In the genomic region with DNA sequence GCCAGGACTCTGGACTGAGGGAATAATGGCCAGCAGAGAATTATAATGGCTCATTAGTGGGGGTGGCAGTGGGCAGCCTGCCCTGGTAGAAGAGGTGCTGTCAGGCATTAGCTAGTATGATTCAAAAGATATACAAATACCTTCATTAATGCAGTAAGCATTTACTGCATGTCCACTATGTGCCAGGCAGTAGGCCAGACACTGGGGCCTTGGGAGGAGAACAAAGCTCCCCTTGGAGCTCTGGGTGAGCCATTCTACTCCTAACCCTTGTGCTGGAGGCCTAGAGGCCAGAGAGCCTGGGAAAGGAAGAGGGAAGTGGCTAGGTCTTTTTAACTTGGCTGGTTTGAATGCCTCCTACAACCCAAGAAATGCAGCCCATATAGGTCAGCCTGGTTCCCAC, we compare ENCODE assay signal across 18 cellular contexts. TPM values are rescaled to one million over a fixed set of nuclear protein-coding genes. Genes with fewer than 3 reads are reported as not detected.
DNase-seq lines count a peak whose midpoint lies in the region; ATAC-seq lines count a peak whose summit lies in the region.
"Had no signal": no experiment of that assay in that cellular context is flagged by ENCODE, and none has a peak within 500 bp of the region (broad histone marks: within the 10 kb centered on the region; RNA-seq: fewer than 3 reads in every experiment).

No MANE protein-coding gene starts in this region.

- peak; percentile 9 for DNase-seq in Right ventricle myocardium inferior (ENCODE audit: missing footprints)
- no peak for DNase-seq in left cardiac atrium
- DNase-seq in cerebellar cortex (ENCODE audit: low spot score): peak; percentile 28
- DNase-seq in stimulated activated effector memory CD8-positive, alpha-beta T cell treated with anti-CD3 and anti-CD28 coated beads, Interleukin-12 subunit alpha, Interleukin-12 subunit beta, amount 100 ng/mL, for 72 hours (ENCODE audit: low spot score in 2 of 2): no peak
- no peak for DNase-seq in ecto neural progenitor cell (ENCODE audit: low spot score)
- DNase-seq in activated CD8-positive, alpha-beta memory T cell treated with anti-CD3 and anti-CD28 coated beads, Interleukin-2, amount 10 ng/mL, durations not matched to agents 7 days and 5 days: no peak
- DNase-seq: 8988T; EL; NCI-H1048; NCI-H146; NCI-H2107; NCI-H69; NK-92 treated with Interleukin-12 subunit alpha and Interleukin-12 subunit beta, amount 100 ng/mL, for 24 hours had no signal

- no peaks in the 10 kb centered on the region for H3K36me3 ChIP-seq in muscle layer of duodenum (ENCODE audit: control insufficient read depth in 1 of 2, insufficient read depth in 2 of 2, low read length in 2 of 2)

- no peaks in the 10 kb centered on the region for H3K9me3 ChIP-seq in muscle layer of duodenum (ENCODE audit: control insufficient read depth in 1 of 2, low read length in 2 of 2)

- H3K27ac Mint-ChIP-seq in stimulated activated effector memory CD8-positive, alpha-beta T cell treated with anti-CD3 and anti-CD28 coated beads, Interleukin-12 subunit alpha, Interleukin-12 subunit beta, amount 100 ng/mL, for 72 hours: no peak overlapping the region
- H3K27ac Mint-ChIP-seq in activated CD8-positive, alpha-beta memory T cell treated with anti-CD3 and anti-CD28 coated beads, Interleukin-2, amount 10 ng/mL, durations not matched to agents 7 days and 5 days: no peak overlapping the region
- no peak overlapping the region for H3K27ac Mint-ChIP-seq in stimulated activated memory B cell treated with anti-CD40 and anti-IgM and Interleukin-4, amounts not matched to agents 10 μg/mL and 1 μg/mL and 100 μg/mL, for 72 hours

- H3K27ac ChIP-seq in muscle layer of duodenum (ENCODE audit: low read length): peak overlapping the region; percentile 52
- H3K27ac ChIP-seq: HL-60, RWPE1 had no signal

- ATAC-seq in Right ventricle myocardium inferior (no peak), left cardiac atrium (no peak)
- no peak for ATAC-seq in stimulated activated effector memory CD8-positive, alpha-beta T cell treated with anti-CD3 and anti-CD28 coated beads, Interleukin-12 subunit alpha, Interleukin-12 subunit beta, amount 100 ng/mL, for 72 hours
- no peak for ATAC-seq in activated CD8-positive, alpha-beta memory T cell treated with anti-CD3 and anti-CD28 coated beads, Interleukin-2, amount 10 ng/mL, durations not matched to agents 7 days and 5 days
- no peak for ATAC-seq in stimulated activated memory B cell treated with anti-CD40 and anti-IgM and Interleukin-4, amounts not matched to agents 10 μg/mL and 1 μg/mL and 100 μg/mL, for 72 hours
- ATAC-seq: K562 had no signal

- no peaks in the 10 kb centered on the region for H3K27me3 ChIP-seq in muscle layer of duodenum (ENCODE audit: low read depth, low read length)

- CTCF ChIA-PET in activated CD8-positive, alpha-beta memory T cell treated with anti-CD3 and anti-CD28 coated beads, Interleukin-2, amount 10 ng/mL, durations not matched to agents 7 days and 5 days (lab: Charles Lee): interaction anchor here (1.6 kb wide), 1 partner anchor 13 kb away, joined by 3 read pairs; no protein-coding TSS in a partner anchor

- no peaks in the 10 kb centered on the region for H3K27me3 Mint-ChIP-seq in activated CD8-positive, alpha-beta memory T cell treated with anti-CD3 and anti-CD28 coated beads, Interleukin-2, amount 10 ng/mL, durations not matched to agents 7 days and 5 days
- H3K27me3 Mint-ChIP-seq in stimulated activated memory B cell treated with anti-CD40 and anti-IgM and Interleukin-4, amounts not matched to agents 10 μg/mL and 1 μg/mL and 100 μg/mL, for 72 hours: no peaks in the 10 kb centered on the region

- H3K4me1 ChIP-seq in muscle layer of duodenum (ENCODE audit: control insufficient read depth in 1 of 2, insufficient read depth in 2 of 2, low read length in 2 of 2): peaks cover 5 to 12% of the 10 kb centered on the region in 2 donors

- no peaks in the 10 kb centered on the region for H3K4me1 Mint-ChIP-seq in stimulated activated effector memory CD8-positive, alpha-beta T cell treated with anti-CD3 and anti-CD28 coated beads, Interleukin-12 subunit alpha, Interleukin-12 subunit beta, amount 100 ng/mL, for 72 hours
- H3K4me1 Mint-ChIP-seq in activated CD8-positive, alpha-beta memory T cell treated with anti-CD3 and anti-CD28 coated beads, Interleukin-2, amount 10 ng/mL, durations not matched to agents 7 days and 5 days: no peaks in the 10 kb centered on the region
- no peaks in the 10 kb centered on the region for H3K4me1 Mint-ChIP-seq in stimulated activated memory B cell treated with anti-CD40 and anti-IgM and Interleukin-4, amounts not matched to agents 10 μg/mL and 1 μg/mL and 100 μg/mL, for 72 hours

- H3K9me3 Mint-ChIP-seq in stimulated activated effector memory CD8-positive, alpha-beta T cell treated with anti-CD3 and anti-CD28 coated beads, Interleukin-12 subunit alpha, Interleukin-12 subunit beta, amount 100 ng/mL, for 72 hours: no peaks in the 10 kb centered on the region
- no peaks in the 10 kb centered on the region for H3K9me3 Mint-ChIP-seq in activated CD8-positive, alpha-beta memory T cell treated with anti-CD3 and anti-CD28 coated beads, Interleukin-2, amount 10 ng/mL, durations not matched to agents 7 days and 5 days (ENCODE audit: low read depth)
- no peaks in the 10 kb centered on the region for H3K9me3 Mint-ChIP-seq in stimulated activated memory B cell treated with anti-CD40 and anti-IgM and Interleukin-4, amounts not matched to agents 10 μg/mL and 1 μg/mL and 100 μg/mL, for 72 hours

- H3K36me3 Mint-ChIP-seq in stimulated activated effector memory CD8-positive, alpha-beta T cell treated with anti-CD3 and anti-CD28 coated beads, Interleukin-12 subunit alpha, Interleukin-12 subunit beta, amount 100 ng/mL, for 72 hours: no peaks in the 10 kb centered on the region
- H3K36me3 Mint-ChIP-seq in activated CD8-positive, alpha-beta memory T cell treated with anti-CD3 and anti-CD28 coated beads, Interleukin-2, amount 10 ng/mL, durations not matched to agents 7 days and 5 days: no peaks in the 10 kb centered on the region
- no peaks in the 10 kb centered on the region for H3K36me3 Mint-ChIP-seq in stimulated activated memory B cell treated with anti-CD40 and anti-IgM and Interleukin-4, amounts not matched to agents 10 μg/mL and 1 μg/mL and 100 μg/mL, for 72 hours

- no peak overlapping the region for H3K4me3 ChIP-seq in muscle layer of duodenum (ENCODE audit: low read depth in 1 of 2, low read length in 2 of 2)
- H3K4me3 ChIP-seq: K562 had no signal

- intact Hi-C loops in Right ventricle myocardium inferior (cut with DNase I): no loop called here
- intact Hi-C loops in left cardiac atrium (cut with DNase I): no loop called here

- no peak overlapping the region for H3K4me3 Mint-ChIP-seq in stimulated activated effector memory CD8-positive, alpha-beta T cell treated with anti-CD3 and anti-CD28 coated beads, Interleukin-12 subunit alpha, Interleukin-12 subunit beta, amount 100 ng/mL, for 72 hours
- H3K4me3 Mint-ChIP-seq in activated CD8-positive, alpha-beta memory T cell treated with anti-CD3 and anti-CD28 coated beads, Interleukin-2, amount 10 ng/mL, durations not matched to agents 7 days and 5 days: no peak overlapping the region
- H3K4me3 Mint-ChIP-seq in stimulated activated memory B cell treated with anti-CD40 and anti-IgM and Interleukin-4, amounts not matched to agents 10 μg/mL and 1 μg/mL and 100 μg/mL, for 72 hours: no peak overlapping the region

RNA-seq across cellular contexts. Expression of a gene that starts 2.0 kb away (rescaled TPM):
- 13.1 TPM for total RNA-seq in Right ventricle myocardium inferior
- 10 to 100 TPM; 10.0 to 11.2 TPM for total RNA-seq in left cardiac atrium
- total RNA-seq in activated CD8-positive, alpha-beta memory T cell treated with anti-CD3 and anti-CD28 coated beads, Interleukin-2, amount 10 ng/mL, durations not matched to agents 7 days and 5 days: 1 to 10 TPM; 4.0 to 4.3 TPM

Comparison
In these comparisons a context has a peak if more than half of its experiments do, and no peak if none do; other contexts are left out.
1. DNase-seq: peak in Right ventricle myocardium inferior (single experiment) and cerebellar cortex (single experiment); none in left cardiac atrium (single experiment), stimulated activated effector memory CD8-positive, alpha-beta T cell treated with anti-CD3 and anti-CD28 coated beads, Interleukin-12 subunit alpha, Interleukin-12 subunit beta, amount 100 ng/mL, for 72 hours (0 of 2), ecto neural progenitor cell (single experiment) and activated CD8-positive, alpha-beta memory T cell treated with anti-CD3 and anti-CD28 coated beads, Interleukin-2, amount 10 ng/mL, durations not matched to agents 7 days and 5 days (single experiment).